In genomic region chr7:18689535-18689934, GRCh38 we compare ENCODE assay signal across 28 cellular contexts.
"Had no signal": no experiment of that assay in that cellular context is flagged by ENCODE, and none has a peak within 500 bp of the region (broad histone marks: within the 10 kb centered on the region; RNA-seq: fewer than 3 reads in every experiment).

No MANE protein-coding gene starts in this region.

- H3K27me3 Mint-ChIP-seq: activated CD4-positive, alpha-beta memory T cell treated with anti-CD3 and anti-CD28 coated beads, Interleukin-2, amount 10 ng/mL, durations not matched to agents 7 days and 5 days; activated CD4-positive, alpha-beta T cell treated with anti-CD3 and anti-CD28 coated beads, Interleukin-2, amount 10 ng/mL, durations not matched to agents 24 days and 14 days; activated naive CD4-positive, alpha-beta T cell treated with anti-CD3 and anti-CD28 coated beads, Interleukin-2, amount 10 ng/mL, durations not matched to agents 7 days and 5 days; activated T-cell treated with anti-CD3 and anti-CD28 coated beads, Interleukin-2, amount 50 U/mL, for 24 hours; central memory CD8-positive, alpha-beta T cell; dendritic cell treated with granulocyte-macrophage colony-stimulating factor and Interleukin-4, amounts not matched to agents 40 ng/mL and 50 ng/mL, for 4 days; naive thymus-derived CD4-positive, alpha-beta T cell; stimulated activated naive B cell treated with anti-CD40 and anti-IgM and Interleukin-4, amounts not matched to agents 10 μg/mL and 1 μg/mL and 100 μg/mL, for 72 hours had no signal

- H3K9ac ChIP-seq: neural progenitor cell had no signal

- H3K4me3 Mint-ChIP-seq: activated CD4-positive, alpha-beta memory T cell treated with anti-CD3 and anti-CD28 coated beads, Interleukin-2, amount 10 ng/mL, durations not matched to agents 7 days and 5 days; activated CD4-positive, alpha-beta T cell treated with anti-CD3 and anti-CD28 coated beads, Interleukin-2, amount 10 ng/mL, durations not matched to agents 24 days and 14 days; activated naive CD4-positive, alpha-beta T cell treated with anti-CD3 and anti-CD28 coated beads, Interleukin-2, amount 10 ng/mL, durations not matched to agents 7 days and 5 days; activated T-cell treated with anti-CD3 and anti-CD28 coated beads, Interleukin-2, amount 50 U/mL, for 24 hours; central memory CD8-positive, alpha-beta T cell; dendritic cell treated with granulocyte-macrophage colony-stimulating factor and Interleukin-4, amounts not matched to agents 40 ng/mL and 50 ng/mL, for 4 days; endodermal cell; naive thymus-derived CD4-positive, alpha-beta T cell; neural progenitor cell; stimulated activated naive B cell treated with anti-CD40 and anti-IgM and Interleukin-4, amounts not matched to agents 10 μg/mL and 1 μg/mL and 100 μg/mL, for 72 hours had no signal

- DNase-seq: activated CD4-positive, alpha-beta memory T cell treated with anti-CD3 and anti-CD28 coated beads, Interleukin-2, amount 10 ng/mL, durations not matched to agents 7 days and 5 days; activated CD4-positive, alpha-beta T cell treated with anti-CD3 and anti-CD28 coated beads, Interleukin-2, amount 10 ng/mL, durations not matched to agents 24 days and 14 days; activated CD4-positive, CD25-positive, alpha-beta regulatory T cell treated with anti-CD3 and anti-CD28 coated beads, Interleukin-2, amount 50 U/mL, for 72 hours; activated CD8-positive, alpha-beta memory T cell treated with anti-CD3 and anti-CD28 coated beads, Interleukin-2, amount 50 U/mL, for 48 hours; activated gamma-delta T cell; activated naive CD4-positive, alpha-beta T cell treated with anti-CD3 and anti-CD28 coated beads, Interleukin-2, amount 10 ng/mL, durations not matched to agents 7 days and 5 days; activated T-cell treated with anti-CD3 and anti-CD28 coated beads, Interleukin-2, amount 50 U/mL, for 24 hours; amniotic stem cell; endodermal cell; head of caudate nucleus; hippocampal formation; left cardiac atrium; mammary epithelial cell; midbrain; naive thymus-derived CD4-positive, alpha-beta T cell; posterior cingulate gyrus; right cardiac atrium; stimulated activated CD4-positive, alpha-beta T cell treated with anti-CD3 and anti-CD28 coated beads, Interleukin-15, amount 100 ng/mL, for 24 hours; stimulated activated CD4-positive, alpha-beta T cell treated with anti-CD3 and anti-CD28 coated beads, Interleukin-2, amount 100 ng/mL, for 24 hours; stimulated activated naive B cell treated with anti-CD40 and anti-IgM and Interleukin-4, amounts not matched to agents 10 μg/mL and 1 μg/mL and 100 μg/mL, for 72 hours; T-helper 2 cell; testis; transverse colon had no signal

- H3K4me2 ChIP-seq: neural progenitor cell had no signal

- H3K36me3 Mint-ChIP-seq: activated naive CD4-positive, alpha-beta T cell treated with anti-CD3 and anti-CD28 coated beads, Interleukin-2, amount 10 ng/mL, durations not matched to agents 7 days and 5 days; naive thymus-derived CD4-positive, alpha-beta T cell; neural progenitor cell had no signal

- H3K4me3 ChIP-seq: gastroesophageal sphincter, neural progenitor cell, testis, transverse colon had no signal

- H3K36me3 ChIP-seq: gastroesophageal sphincter, neural progenitor cell, transverse colon had no signal

- H3K4me1 Mint-ChIP-seq: central memory CD8-positive, alpha-beta T cell had no signal

- H3K4me1 ChIP-seq: gastroesophageal sphincter, testis, transverse colon had no signal

- H3K27me3 ChIP-seq: gastroesophageal sphincter, neural progenitor cell, testis, transverse colon had no signal

- H3K27ac ChIP-seq: gastroesophageal sphincter, neural progenitor cell, testis, transverse colon had no signal

- H2AFZ ChIP-seq: neural progenitor cell had no signal

- H3K9me3 Mint-ChIP-seq: activated CD4-positive, alpha-beta memory T cell treated with anti-CD3 and anti-CD28 coated beads, Interleukin-2, amount 10 ng/mL, durations not matched to agents 7 days and 5 days; activated CD4-positive, alpha-beta T cell treated with anti-CD3 and anti-CD28 coated beads, Interleukin-2, amount 10 ng/mL, durations not matched to agents 24 days and 14 days; activated naive CD4-positive, alpha-beta T cell treated with anti-CD3 and anti-CD28 coated beads, Interleukin-2, amount 10 ng/mL, durations not matched to agents 7 days and 5 days; activated T-cell treated with anti-CD3 and anti-CD28 coated beads, Interleukin-2, amount 50 U/mL, for 24 hours; central memory CD8-positive, alpha-beta T cell; dendritic cell treated with granulocyte-macrophage colony-stimulating factor and Interleukin-4, amounts not matched to agents 40 ng/mL and 50 ng/mL, for 4 days; endodermal cell; neural progenitor cell; stimulated activated naive B cell treated with anti-CD40 and anti-IgM and Interleukin-4, amounts not matched to agents 10 μg/mL and 1 μg/mL and 100 μg/mL, for 72 hours had no signal

- H3K27ac Mint-ChIP-seq: activated CD4-positive, alpha-beta memory T cell treated with anti-CD3 and anti-CD28 coated beads, Interleukin-2, amount 10 ng/mL, durations not matched to agents 7 days and 5 days; activated CD4-positive, alpha-beta T cell treated with anti-CD3 and anti-CD28 coated beads, Interleukin-2, amount 10 ng/mL, durations not matched to agents 24 days and 14 days; activated naive CD4-positive, alpha-beta T cell treated with anti-CD3 and anti-CD28 coated beads, Interleukin-2, amount 10 ng/mL, durations not matched to agents 7 days and 5 days; activated T-cell treated with anti-CD3 and anti-CD28 coated beads, Interleukin-2, amount 50 U/mL, for 24 hours; dendritic cell treated with granulocyte-macrophage colony-stimulating factor and Interleukin-4, amounts not matched to agents 40 ng/mL and 50 ng/mL, for 4 days; endodermal cell; naive thymus-derived CD4-positive, alpha-beta T cell; neural progenitor cell; stimulated activated naive B cell treated with anti-CD40 and anti-IgM and Interleukin-4, amounts not matched to agents 10 μg/mL and 1 μg/mL and 100 μg/mL, for 72 hours had no signal

- ATAC-seq: esophagus mucosa; gastroesophageal sphincter; left cardiac atrium; naive thymus-derived CD4-positive, alpha-beta T cell; right cardiac atrium; stimulated activated naive B cell treated with anti-CD40 and anti-IgM and Interleukin-4, amounts not matched to agents 10 μg/mL and 1 μg/mL and 100 μg/mL, for 72 hours had no signal

- H3K9me3 ChIP-seq: gastroesophageal sphincter, testis, transverse colon had no signal
